ENCODE assay signal across 10 cellular contexts in the genomic region with DNA sequence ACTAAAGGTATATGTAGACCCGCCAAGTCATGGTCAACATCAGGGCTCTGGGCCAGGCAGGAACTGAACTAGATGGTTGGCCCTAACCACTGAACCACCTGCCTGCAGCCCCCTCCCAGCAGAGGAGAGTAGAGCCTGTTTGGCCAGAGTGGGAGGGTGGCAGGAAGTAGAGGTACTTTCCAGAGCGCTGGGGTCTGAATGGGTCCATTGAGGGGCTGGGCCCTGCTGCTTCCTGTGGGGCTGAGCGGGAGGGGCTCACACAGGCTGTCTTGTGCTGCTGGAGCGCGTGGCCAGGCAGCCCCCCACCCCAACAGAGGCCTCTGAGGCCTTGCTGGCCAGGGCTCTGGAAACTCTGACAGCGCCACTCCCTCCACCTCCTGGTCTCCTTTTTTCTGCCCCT. TPM values are rescaled to one million over a fixed set of nuclear protein-coding genes. Genes with fewer than 3 reads are reported as not detected.
DNase-seq lines count a peak whose midpoint lies in the region; ATAC-seq and TF ChIP-seq lines count a peak whose summit lies in the region.
"Had no signal": no experiment of that assay in that cellular context is flagged by ENCODE, and none has a peak within 500 bp of the region (broad histone marks: within the 10 kb centered on the region; RNA-seq: fewer than 3 reads in every experiment).

No MANE protein-coding gene starts in this region.

- intact Hi-C loops in esophagus squamous epithelium (cut with DNase I) = no loop called here

- H3K4me1 ChIP-seq in esophagus squamous epithelium (peaks cover 51 to 76% (median 67%) of the 10 kb centered on the region in 3 donors), smooth muscle cell (ENCODE audit: low read depth) (peaks cover 28% of the 10 kb centered on the region)

- H2AFZ ChIP-seq in smooth muscle cell (ENCODE audit: low read depth) = no peak overlapping the region

- H3K9me3 ChIP-seq in esophagus squamous epithelium (no peaks in the 10 kb centered on the region), smooth muscle cell (replicated peaks; ENCODE audit: low read depth) (no peaks in the 10 kb centered on the region)

- no peak overlapping the region for H3K9ac ChIP-seq in smooth muscle cell (ENCODE audit: low read depth)

- no peak for TF ChIP-seq POLR2A in esophagus squamous epithelium (IDR thresholded peaks at IDR 0.05)

- H3K27me3 ChIP-seq in esophagus squamous epithelium (peaks cover 0 to 80% (median 0%) of the 10 kb centered on the region in 4 donors), smooth muscle cell (ENCODE audit: low read depth) (no peaks in the 10 kb centered on the region)

- H3F3A ChIP-seq in smooth muscle cell (ENCODE audit: low read depth) = peaks cover 12% of the 10 kb centered on the region

- H3K4me3 ChIP-seq in esophagus squamous epithelium (no peak overlapping the region), smooth muscle cell (no peak overlapping the region)

- WGBS in esophagus squamous epithelium, 2 donors = 50% methylated on average over 3 of the region's 6 CpGs; no CpG with 5 or more reads in 1 of the 2 donors
- WGBS in smooth muscle cell (ENCODE audit: low lambda C conversion rate) = 63% methylated on average over 6 of the region's 6 CpGs

- ATAC-seq in GM21717 (IDR thresholded peaks at IDR 0.05; ENCODE audit: unreplicated experiment) (no peak), omental fat pad (ENCODE audit: low FRiP score) (no peak)

- peak overlapping the region; percentile 66 for H3K4me2 ChIP-seq in smooth muscle cell

- H4K20me1 ChIP-seq in smooth muscle cell (ENCODE audit: low read depth) = no peaks in the 10 kb centered on the region

- H3K27ac ChIP-seq in esophagus squamous epithelium (peak overlapping the region; percentile 38 to 92 (median 86)), smooth muscle cell (ENCODE audit: low read depth) (peak overlapping the region; percentile 52)

- H3K36me3 ChIP-seq in esophagus squamous epithelium (no peaks in the 10 kb centered on the region), smooth muscle cell (ENCODE audit: low read depth) (no peaks in the 10 kb centered on the region)

- in situ Hi-C loops in GM13976 (cut with MboI; ENCODE audit: low sequenced_read_pairs, unreplicated experiment) = no loop called here

- H3K79me2 ChIP-seq in smooth muscle cell (ENCODE audit: low read depth) = no peaks in the 10 kb centered on the region

- TF ChIP-seq CTCF in GM13976 (IDR thresholded peaks at IDR 0.05; ENCODE audit: borderline replicate concordance, control extremely low read depth, extremely low read depth, insufficient read depth, missing control alignments) (no peak), esophagus squamous epithelium (IDR thresholded peaks at IDR 0.05) (no peak), smooth muscle cell (IDR thresholded peaks at IDR 0.05; ENCODE audit: borderline replicate concordance, insufficient read depth, poor library complexity, severe bottlenecking) (no peak), omental fat pad (IDR thresholded peaks at IDR 0.05) (no peak)

- DNase-seq in GM13976 (ENCODE audit: low spot score) (peak; percentile 80), NCI-H69 (lab: John Stamatoyannopoulos, UW) (peak; percentile 8), esophagus squamous epithelium (lab: John Stamatoyannopoulos, UW) (no peak), smooth muscle cell (lab: John Stamatoyannopoulos, UW; ENCODE audit: unreplicated experiment) (no peak), H4 (ENCODE audit: low spot score) (no peak), omental fat pad (ENCODE audit: low spot score) (no peak)
- DNase-seq: left ventricle myocardium superior, NCI-H748 treated with DMSO at 0.1 percent for 48 hours had no signal

RNA-seq across cellular contexts. Expression of a gene that starts 17.4 kb away (rescaled TPM):
- 10 to 100 TPM in 1 of 4 donors, 1 to 10 TPM in 3; 2.9 to 13.4 (median 4.2) TPM for total RNA-seq in esophagus squamous epithelium
- total RNA-seq in smooth muscle cell = 31.1 and 35.3 TPM in 2 replicates
- 46.6 and 54.9 TPM in 2 replicates for polyA plus RNA-seq in smooth muscle cell
- total RNA-seq in H4 (2014; rRNA removed; shearing (Covaris generic)) = 0.14 TPM in 2 replicates
- total RNA-seq in omental fat pad = 100 to 1,000 TPM in 1 of 4 donors, 10 to 100 TPM in 3; 29.9 to 144 (median 49.7) TPM
- total RNA-seq: endothelial cell of umbilical vein had no signal
- polyA plus RNA-seq: endothelial cell of umbilical vein had no signal

RNA-seq across cellular contexts. Expression of a gene that starts 47.5 kb away (rescaled TPM):
- total RNA-seq in esophagus squamous epithelium (10 to 100 TPM; 20.3 to 36.4 (median 25.9) TPM), smooth muscle cell (9.7 and 13.6 TPM in 2 replicates), omental fat pad (10 to 100 TPM; 19.9 to 43.8 (median 32.5) TPM)
- 14.2 and 19.2 TPM in 2 replicates for polyA plus RNA-seq in smooth muscle cell
- 5.1 and 5.8 TPM in 2 replicates for total RNA-seq in H4 (2014; rRNA removed; shearing (Covaris generic))

RNA-seq across cellular contexts. Expression of a gene that starts 55.2 kb away (rescaled TPM):
- total RNA-seq in esophagus squamous epithelium (100 to 1,000 TPM; 129 to 173 (median 140) TPM), smooth muscle cell (54.1 and 55.6 TPM in 2 replicates), omental fat pad (100 to 1,000 TPM; 162 to 194 (median 170) TPM)
- polyA plus RNA-seq in smooth muscle cell = 56.7 and 57.5 TPM in 2 replicates
- 161 and 188 TPM in 2 replicates for total RNA-seq in H4 (2014; rRNA removed; shearing (Covaris generic))

Comparison
In these comparisons a context has a peak if more than half of its experiments do, and no peak if none do; other contexts are left out.
1. DNase-seq: peak in GM13976 (single experiment) and NCI-H69 (single experiment); none in esophagus squamous epithelium (single experiment), smooth muscle cell (single experiment), H4 (single experiment) and omental fat pad (single experiment).